ENCODE assay signal across 16 cellular contexts in genomic region chr19:38721496-38721895, GRCh38. TPM values are rescaled to one million over a fixed set of nuclear protein-coding genes. Genes with fewer than 3 reads are reported as not detected.
DNase-seq lines count a peak whose midpoint lies in the region; ATAC-seq, FAIRE-seq and TF ChIP-seq lines count a peak whose summit lies in the region.
"Had no signal": no experiment of that assay in that cellular context is flagged by ENCODE, and none has a peak within 500 bp of the region (broad histone marks: within the 10 kb centered on the region; RNA-seq: fewer than 3 reads in every experiment).

No MANE protein-coding gene starts in this region.

- TF ChIP-seq POLR2A in HepG2 (IDR thresholded peaks at IDR 0.05; ENCODE audit: insufficient read depth in 1 of 2, low read depth in 2 of 2, low read length in 2 of 2) (no peak), right lobe of liver (IDR thresholded peaks at IDR 0.05) (no peak), vagina (IDR thresholded peaks at IDR 0.05) (no peak)

- no peak for FAIRE-seq in HepG2 (lab: Jason Lieb, UNC)
- FAIRE-seq in kidney (lab: Jason Lieb, UNC): no peak

- H3K9ac ChIP-seq in HepG2 (ENCODE audit: insufficient read depth, low read depth, low read length) (peak overlapping the region; percentile 63), kidney (ENCODE audit: low read length in 2 of 2) (no peak overlapping the region)

- H2AFZ ChIP-seq in HepG2 (ENCODE audit: low read length): no peak overlapping the region

- peaks cover 29 to 69% of the 10 kb centered on the region in 2 experiments for H3K36me3 ChIP-seq in HepG2 (replicated peaks in 1 of 2; ENCODE audit: control insufficient read depth in 1 of 2, insufficient read depth in 2 of 2, low read length in 2 of 2)
- peaks cover 0 to 85% (median 58%) of the 10 kb centered on the region in 4 donors for H3K36me3 ChIP-seq in right lobe of liver
- peaks cover 46 to 79% of the 10 kb centered on the region in 2 donors for H3K36me3 ChIP-seq in kidney (ENCODE audit: control insufficient read depth in 1 of 2, insufficient read depth in 2 of 2, low read length in 2 of 2)
- H3K36me3 ChIP-seq in vagina: peaks cover 3 to 91% of the 10 kb centered on the region in 2 donors

- ATAC-seq in HepG2 (peak; percentile 15), right lobe of liver (no peak), sciatic nerve (peak; percentile 0)
- ATAC-seq: activated naive CD8-positive, alpha-beta T cell treated with anti-CD3 and anti-CD28 coated beads, Interleukin-2, amount 50 U/mL, for 24 hours had no signal

- H3K4me2 ChIP-seq in HepG2 (ENCODE audit: low read depth, low read length): peak overlapping the region; percentile 10; the same call in 1 of the 2 replicates

- no peak for TF ChIP-seq CTCF in HepG2 (CRISPR knock-in tag; IDR thresholded peaks at IDR 0.05)
- no peak for TF ChIP-seq CTCF in right lobe of liver (IDR thresholded peaks at IDR 0.05)
- no peak for TF ChIP-seq CTCF in kidney (IDR thresholded peaks at IDR 0.05; ENCODE audit: borderline replicate concordance, extremely low read depth, insufficient read depth)
- no peak for TF ChIP-seq CTCF in vagina (IDR thresholded peaks at IDR 0.05)

- H3K9me3 ChIP-seq in HepG2 (ENCODE audit: low read length) (no peaks in the 10 kb centered on the region), right lobe of liver (no peaks in the 10 kb centered on the region), kidney (ENCODE audit: control insufficient read depth in 1 of 2, low read length in 2 of 2) (no peaks in the 10 kb centered on the region), vagina (no peaks in the 10 kb centered on the region)
- H3K9me3 ChIP-seq: ovary had no signal

- no peak for DNase-seq in HepG2 (ENCODE audit: low spot score)
- no peak for DNase-seq in right lobe of liver
- no peak for DNase-seq in kidney
- DNase-seq in sciatic nerve (ENCODE audit: low spot score): no peak
- no peak for DNase-seq in vagina (ENCODE audit: extremely low spot score in 2 of 2)
- no peak for DNase-seq in mucosa of gallbladder (ENCODE audit: low spot score)
- no peak for DNase-seq in AG08396 (ENCODE audit: low spot score)
- no peak for DNase-seq in superior temporal gyrus (ENCODE audit: extremely low spot score)
- DNase-seq: activated CD4-positive, alpha-beta T cell treated with anti-CD3 and anti-CD28 coated beads, Interleukin-2, amount 10 ng/mL, durations not matched to agents 24 days and 14 days; activated naive CD8-positive, alpha-beta T cell treated with anti-CD3 and anti-CD28 coated beads, Interleukin-2, amount 50 U/mL, for 24 hours; activated T-cell treated with anti-CD3 and anti-CD28 coated beads, Interleukin-2, amount 50 U/mL, for 48 hours; cortex of kidney; GDM1; SHP77 had no signal

- POLR2A ChIA-PET in HepG2 (lab: Yijun Ruan, JAX): interaction anchor here (0.8 to 3.2 kb wide), 7 partner anchors 20 to 130 kb away, joined by 3 to 26 read pairs (median 6); partner anchors contain the start of genes ACTN4 and ECH1

- CTCF ChIA-PET in HepG2 (lab: Yijun Ruan, JAX; ENCODE audit: low intra/inter-chr PET ratio, low total read pairs): no interaction called here

- no peaks in the 10 kb centered on the region for H3K79me2 ChIP-seq in HepG2 (ENCODE audit: insufficient read depth, low read length)

- intact Hi-C loops in HepG2 (cut with micrococcal nuclease; ENCODE audit: unreplicated experiment): loop anchor here (5.0 kb wide), 1 partner anchor 69 kb away; no protein-coding TSS in a partner anchor
- intact Hi-C loops in right lobe of liver (cut with DNase I): loop anchor here in 1 of 2 donors (10.0 kb wide), 1 partner anchor 93 kb away; the partner anchor contains the start of gene LGALS4
- intact Hi-C loops in kidney (cut with DNase I): no loop called here
- intact Hi-C loops in sciatic nerve (cut with DNase I): no loop called here
- intact Hi-C loops in vagina (cut with DNase I): no loop called here

- H3K4me3 ChIP-seq in HepG2 (replicated peaks in 1 of 3; ENCODE audit: insufficient read depth in 1 of 3, low read depth in 2 of 3, low read length in 3 of 3): no peak overlapping the region
- H3K4me3 ChIP-seq in right lobe of liver: no peak overlapping the region
- H3K4me3 ChIP-seq in kidney (ENCODE audit: low read length in 2 of 2): no peak overlapping the region
- H3K4me3 ChIP-seq in vagina: no peak overlapping the region
- H3K4me3 ChIP-seq: ovary had no signal

- peak overlapping the region; percentile 82 for H3K27ac ChIP-seq in HepG2 (ENCODE audit: extremely low read length, insufficient read depth, low read length)
- H3K27ac ChIP-seq in right lobe of liver: peak overlapping the region in 1 of 3 donors; percentile 22
- H3K27ac ChIP-seq in kidney (ENCODE audit: low read depth in 2 of 2, low read length in 2 of 2): peak overlapping the region; percentile 32 to 55
- peak overlapping the region; percentile 63 for H3K27ac ChIP-seq in vagina
- H3K27ac ChIP-seq: ovary had no signal

- peaks cover 50% of the 10 kb centered on the region for H3K4me1 ChIP-seq in HepG2 (ENCODE audit: insufficient read depth, low read length)
- H3K4me1 ChIP-seq in right lobe of liver: peaks cover 0 to 8% (median 0%) of the 10 kb centered on the region in 4 donors
- peaks cover 0 to 32% of the 10 kb centered on the region in 2 donors for H3K4me1 ChIP-seq in kidney (ENCODE audit: control insufficient read depth in 1 of 2, insufficient read depth in 1 of 2, low read depth in 1 of 2, low read length in 2 of 2)
- H3K4me1 ChIP-seq in vagina: peaks cover 14% of the 10 kb centered on the region

- BruUV-seq in HepG2 (replicated peaks; lab: Mats Ljungman, UMichigan): no TSS peak

- H4K20me1 ChIP-seq in HepG2 (ENCODE audit: insufficient read depth, low read length): no peaks in the 10 kb centered on the region

- no peaks in the 10 kb centered on the region for H3K27me3 ChIP-seq in HepG2 (ENCODE audit: control insufficient read depth in 1 of 2, insufficient read depth in 2 of 2, low read length in 2 of 2)
- H3K27me3 ChIP-seq in right lobe of liver: no peaks in the 10 kb centered on the region
- no peaks in the 10 kb centered on the region for H3K27me3 ChIP-seq in vagina
- H3K27me3 ChIP-seq: ovary had no signal

- TF ChIP-seq EP300 in HepG2 (IDR thresholded peaks at IDR 0.05; ENCODE audit: low read depth in 2 of 2, low read length in 2 of 2): no peak
- no peak for TF ChIP-seq EP300 in HepG2 (CRISPR knock-in tag; IDR thresholded peaks at IDR 0.05; ENCODE audit: borderline replicate concordance)

- TF ChIP-seq RAD21 in HepG2 (CRISPR knock-in tag; IDR thresholded peaks at IDR 0.05): no peak

- in situ Hi-C loops in HepG2 (cut with HindIII; ENCODE audit: extremely low pct_ligation_motif_present, low pct_unique_long_range_greater_than_20kb): no loop called here

- 81% methylated on average over 5 of the region's 20 CpGs for WGBS in HepG2 (ENCODE audit: low lambda C conversion rate)
- 91% methylated on average over 11 of the region's 20 CpGs for WGBS in right lobe of liver (ENCODE audit: insufficient coverage, low coverage, low lambda C conversion rate, missing lambda C conversion rate)

RNA-seq across cellular contexts. Expression of gene CAPN12, which starts 22.8 kb away (rescaled TPM):
- 0.62 and 1.6 TPM in 2 replicates for total RNA-seq in HepG2 (2016; rRNA removed; fragmentation: Illumina TruSeq; extraction: Trizol)
- 1.0 and 1.2 TPM in 2 replicates for total RNA-seq in HepG2 (2016; cell fraction: cytosol; rRNA removed; fragmentation: Illumina TruSeq; extraction: Trizol; ENCODE audit: low read depth)
- 0.30 and 1.3 TPM in 2 replicates for total RNA-seq in HepG2 (2016; cell fraction: insoluble cytoplasmic fraction; rRNA removed; fragmentation: Illumina TruSeq; extraction: Trizol)
- total RNA-seq in HepG2 (2016; cell fraction: membrane; rRNA removed; fragmentation: Illumina TruSeq; extraction: Trizol): 0.49 and 0.59 TPM in 2 replicates
- total RNA-seq in HepG2 (2016; cell fraction: nucleus; rRNA removed; fragmentation: Illumina TruSeq; extraction: Trizol): 2.3 and 2.9 TPM in 2 replicates
- 13.6 and 20.4 TPM in 2 replicates for polyA plus RNA-seq in HepG2 (2011; rRNA removed)
- 3.4 and 3.8 TPM in 2 replicates for polyA plus RNA-seq in HepG2 (2011; cell fraction: cytosol; rRNA removed)
- polyA plus RNA-seq in HepG2 (2011; cell fraction: nucleus; rRNA removed): 230 and 249 TPM in 2 replicates
- 8.4 and 11.4 TPM in 2 replicates for polyA plus RNA-seq in HepG2 (2012)
- polyA plus RNA-seq in HepG2 (2016; cell fraction: cytosol; fragmentation: Illumina TruSeq; extraction: Trizol; ENCODE audit: low read depth): 0.35 and 0.73 TPM in 2 replicates
- 0.66 and 0.96 TPM in 2 replicates for polyA plus RNA-seq in HepG2 (2016; cell fraction: insoluble cytoplasmic fraction; fragmentation: Illumina TruSeq; extraction: Trizol; ENCODE audit: low read depth)
- polyA plus RNA-seq in HepG2 (2016; cell fraction: membrane; fragmentation: Illumina TruSeq; extraction: Trizol; ENCODE audit: low read depth): 0.66 and 0.81 TPM in 2 replicates
- polyA plus RNA-seq in HepG2 (2016; cell fraction: nucleus; fragmentation: Illumina TruSeq; extraction: Trizol; ENCODE audit: insufficient read depth, low read depth): 16.2 and 18.9 TPM in 2 replicates
- 4.4 TPM in 1 of 2 replicates, not detected in the other for polyA minus RNA-seq in HepG2 (2011; rRNA and poly(A)+ RNA removed; ENCODE audit: low replicate concordance)
- polyA minus RNA-seq in HepG2 (2011; cell fraction: cytosol; rRNA and poly(A)+ RNA removed): 0.69 and 2.0 TPM in 2 replicates
- polyA minus RNA-seq in HepG2 (2011; cell fraction: nucleus; rRNA and poly(A)+ RNA removed): 10.0 and 11.6 TPM in 2 replicates
- total RNA-seq in right lobe of liver: 10 to 100 TPM in 3 of 6 experiments, 1 to 10 TPM in 3; 2.2 to 45.3 (median 16.3) TPM
- total RNA-seq in kidney: 31.1 TPM
- polyA plus RNA-seq in kidney (ENCODE audit: insufficient read depth, low read depth, low replicate concordance): 27.1 TPM
- 5.6 TPM for total RNA-seq in sciatic nerve
- 9.6 TPM for total RNA-seq in vagina
- 206 TPM for total RNA-seq in mucosa of gallbladder

RNA-seq across cellular contexts. Expression of gene LGALS7, which starts 51.8 kb away (rescaled TPM):
- total RNA-seq in HepG2 (2016; rRNA removed; fragmentation: Illumina TruSeq; extraction: Trizol) (not detected in 2 replicates), right lobe of liver (not detected), kidney (1.3 TPM), sciatic nerve (not detected), vagina (269 TPM), mucosa of gallbladder (not detected)
- total RNA-seq in HepG2 (2016; cell fraction: cytosol; rRNA removed; fragmentation: Illumina TruSeq; extraction: Trizol; ENCODE audit: low read depth): not detected in 2 replicates
- total RNA-seq in HepG2 (2016; cell fraction: insoluble cytoplasmic fraction; rRNA removed; fragmentation: Illumina TruSeq; extraction: Trizol): not detected in 2 replicates
- 0.93 TPM in 1 of 2 replicates, not detected in the other for total RNA-seq in HepG2 (2016; cell fraction: membrane; rRNA removed; fragmentation: Illumina TruSeq; extraction: Trizol)
- not detected in 2 replicates for total RNA-seq in HepG2 (2016; cell fraction: nucleus; rRNA removed; fragmentation: Illumina TruSeq; extraction: Trizol)
- polyA plus RNA-seq in HepG2 (2011; rRNA removed) (0.73 and 0.85 TPM in 2 replicates), kidney (ENCODE audit: insufficient read depth, low read depth, low replicate concordance) (not detected)
- polyA plus RNA-seq in HepG2 (2011; cell fraction: cytosol; rRNA removed): 1.6 and 1.9 TPM in 2 replicates
- 1.7 and 2.4 TPM in 2 replicates for polyA plus RNA-seq in HepG2 (2011; cell fraction: nucleus; rRNA removed)
- 0.35 TPM in 1 of 2 replicates, not detected in the other for polyA plus RNA-seq in HepG2 (2012)
- not detected in 2 replicates for polyA plus RNA-seq in HepG2 (2016; cell fraction: cytosol; fragmentation: Illumina TruSeq; extraction: Trizol; ENCODE audit: low read depth)
- polyA plus RNA-seq in HepG2 (2016; cell fraction: insoluble cytoplasmic fraction; fragmentation: Illumina TruSeq; extraction: Trizol; ENCODE audit: low read depth): not detected in 2 replicates
- 0.63 TPM in 1 of 2 replicates, not detected in the other for polyA plus RNA-seq in HepG2 (2016; cell fraction: membrane; fragmentation: Illumina TruSeq; extraction: Trizol; ENCODE audit: low read depth)
- not detected in 2 replicates for polyA plus RNA-seq in HepG2 (2016; cell fraction: nucleus; fragmentation: Illumina TruSeq; extraction: Trizol; ENCODE audit: insufficient read depth, low read depth)
- polyA minus RNA-seq in HepG2 (2011; rRNA and poly(A)+ RNA removed; ENCODE audit: low replicate concordance): 0.58 TPM in 1 of 2 replicates, not detected in the other
- not detected in 2 replicates for polyA minus RNA-seq in HepG2 (2011; cell fraction: cytosol; rRNA and poly(A)+ RNA removed)
- polyA minus RNA-seq in HepG2 (2011; cell fraction: nucleus; rRNA and poly(A)+ RNA removed): 0.99 TPM in 1 of 2 replicates, not detected in the other
- total RNA-seq: activated CD4-positive, alpha-beta T cell treated with anti-CD3 and anti-CD28 coated beads, Interleukin-2, amount 10 ng/mL, durations not matched to agents 24 days and 14 days; lung microvascular endothelial cell had no signal

Comparison
In these comparisons a context has a peak if more than half of its experiments do, and no peak if none do; other contexts are left out.
1. ATAC-seq: peak in HepG2 (single experiment) and sciatic nerve (single experiment); none in right lobe of liver (0 of 4).
2. RNA of gene LGALS7, which starts 51.8 kb away (total RNA-seq): 269 TPM in vagina (single experiment); 1.3 TPM in kidney (single experiment), 0.93 TPM in HepG2, not detected in right lobe of liver, not detected in sciatic nerve (single experiment) and not detected in mucosa of gallbladder (single experiment); every median in the first group is over 100 times any median in the second.